1 cellular context compared by ENCODE assay signal in genomic region chr16:82629441-82630027, GRCh38.
TF ChIP-seq lines count a peak whose summit lies in the region.

No MANE protein-coding gene starts in this region.

TF ChIP-seq in WTC11, 78 proteins besides CTCF, POLR2A, EP300 and RAD21 (continued from another document):
- TF ChIP-seq AR (CRISPR knock-in tag; IDR thresholded peaks at IDR 0.05), result no peak
- TF ChIP-seq ZBTB21 (CRISPR knock-in tag; IDR thresholded peaks at IDR 0.05; ENCODE audit: borderline replicate concordance), result no peak
- TF ChIP-seq CREM (CRISPR knock-in tag; IDR thresholded peaks at IDR 0.05), result no peak
- no peak for TF ChIP-seq ZNF423 (CRISPR knock-in tag; IDR thresholded peaks at IDR 0.05)
- TF ChIP-seq ZNF425 (CRISPR knock-in tag; conservative IDR thresholded peaks at IDR 0.05), result no peak
- no peak for TF ChIP-seq GABPB1 (CRISPR knock-in tag; IDR thresholded peaks at IDR 0.05)
- TF ChIP-seq FOXK1 (CRISPR knock-in tag; IDR thresholded peaks at IDR 0.05), result no peak
- no peak for TF ChIP-seq HMGA2 (CRISPR knock-in tag; IDR thresholded peaks at IDR 0.05)
